9 cellular contexts compared by ENCODE assay signal in the genomic region with DNA sequence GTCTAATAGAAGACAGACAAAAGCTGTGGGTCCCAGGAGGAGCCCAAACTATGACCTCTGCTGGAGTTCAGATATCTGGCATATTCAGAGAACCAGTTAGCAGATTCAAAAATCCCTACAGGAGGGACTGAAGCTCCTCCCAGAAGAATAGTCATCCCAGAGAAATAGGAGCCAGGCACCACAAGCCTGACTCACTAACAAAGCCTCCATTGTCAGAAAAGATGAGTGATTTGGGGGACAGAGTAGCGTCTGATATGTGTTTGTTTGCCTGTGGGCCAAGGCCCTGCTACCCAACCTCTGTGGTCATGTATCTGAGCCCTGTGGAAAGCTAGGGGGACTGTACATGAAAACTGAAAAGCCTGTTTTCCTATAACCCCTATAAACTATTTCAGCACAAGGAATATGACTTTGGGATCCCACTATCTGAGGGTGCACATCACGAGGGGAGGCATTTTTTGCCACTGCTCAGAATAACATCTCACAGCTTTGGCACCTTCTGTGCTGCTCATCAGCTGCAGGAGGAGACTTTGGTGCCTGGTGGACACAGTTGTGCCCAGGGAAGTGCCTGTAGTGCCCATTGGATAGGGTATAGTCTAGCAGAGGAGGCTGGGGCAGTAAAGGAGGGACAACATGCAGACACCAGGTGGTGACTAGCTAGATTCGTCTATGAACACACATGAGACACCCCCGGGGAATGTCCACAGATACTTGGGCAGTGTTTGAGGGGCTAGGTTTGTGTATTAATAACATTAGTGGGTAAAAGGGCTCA. TPM values are rescaled to one million over a fixed set of nuclear protein-coding genes. Genes with fewer than 3 reads are reported as not detected.
DNase-seq lines count a peak whose midpoint lies in the region; ATAC-seq, FAIRE-seq and TF ChIP-seq lines count a peak whose summit lies in the region.
"Had no signal": no experiment of that assay in that cellular context is flagged by ENCODE, and none has a peak within 500 bp of the region (broad histone marks: within the 10 kb centered on the region; RNA-seq: fewer than 3 reads in every experiment).

No MANE protein-coding gene starts in this region.

- peaks cover 25% of the 10 kb centered on the region for H3K4me1 ChIP-seq in keratinocyte (ENCODE audit: control insufficient read depth, extremely low read depth, insufficient read depth, low read length)

- H3K4me3 ChIP-seq in cardiac fibroblast (replicated peaks in 1 of 2; ENCODE audit: low read depth in 2 of 2, low read length in 2 of 2) (no peak overlapping the region), keratinocyte (ENCODE audit: control insufficient read depth in 2 of 3, extremely low read depth in 1 of 3, insufficient read depth in 2 of 3, low read depth in 1 of 3, low read length in 3 of 3) (no peak overlapping the region)
- H3K4me3 ChIP-seq: K562 had no signal

- H3K9ac ChIP-seq in keratinocyte (ENCODE audit: control insufficient read depth, extremely low read depth, insufficient read depth, low read length): peak overlapping the region; percentile 8

- peak overlapping the region; percentile 58 for H3K4me2 ChIP-seq in keratinocyte (ENCODE audit: control insufficient read depth, extremely low read depth, insufficient read depth, low read depth, low read length)

- FAIRE-seq in keratinocyte (lab: Jason Lieb, UNC): peak; percentile 98
- FAIRE-seq: K562 had no signal

- peak; percentile 96 for DNase-seq in LHCN-M2 (ENCODE audit: low read depth)
- peak; percentile 76 to 86 for DNase-seq in cardiac fibroblast (ENCODE audit: low read depth in 2 of 2)
- DNase-seq in keratinocyte (ENCODE audit: low read depth, low spot score): peak; percentile 49
- no peak for DNase-seq in NCI-H446 (lab: John Stamatoyannopoulos, UW)
- DNase-seq in retina: no peak

- H3K27me3 ChIP-seq in keratinocyte (ENCODE audit: control insufficient read depth, extremely low read depth, insufficient read depth, low read length): no peaks in the 10 kb centered on the region

- peak overlapping the region; percentile 75 for H3K27ac ChIP-seq in keratinocyte (ENCODE audit: control insufficient read depth, insufficient read depth, low read length)
- H3K27ac ChIP-seq in temporal lobe (ENCODE audit: low read depth, low read length): peak overlapping the region; percentile 100

- ATAC-seq in GM21423 (IDR thresholded peaks at IDR 0.05; ENCODE audit: unreplicated experiment): no peak
- ATAC-seq in GM18517 (IDR thresholded peaks at IDR 0.05; ENCODE audit: unreplicated experiment): no peak
- ATAC-seq: K562 had no signal

- H3K9me3 ChIP-seq in keratinocyte (ENCODE audit: control insufficient read depth, low read depth, low read length): no peaks in the 10 kb centered on the region

- no peaks in the 10 kb centered on the region for H3K79me2 ChIP-seq in keratinocyte (ENCODE audit: control insufficient read depth, insufficient read depth, low read length)

- no peak overlapping the region for H2AFZ ChIP-seq in keratinocyte (ENCODE audit: control insufficient read depth, low read length)

- no peaks in the 10 kb centered on the region for H3K36me3 ChIP-seq in keratinocyte (ENCODE audit: control insufficient read depth in 2 of 2, extremely low read depth in 1 of 2, insufficient read depth in 2 of 2, low read length in 2 of 2)

- TF ChIP-seq CTCF in cardiac fibroblast (IDR thresholded peaks at IDR 0.05; ENCODE audit: low read depth, low read length): no peak
- TF ChIP-seq CTCF in keratinocyte (optimal IDR thresholded peaks at IDR 0.05 in 1 of 3, IDR thresholded peaks at IDR 0.05 in 1 of 3, conservative IDR thresholded peaks at IDR 0.05 in 1 of 3; ENCODE audit: extremely low read depth in 1 of 3, insufficient read depth in 2 of 3, low read length in 3 of 3): no peak

- dilution Hi-C loops in keratinocyte (cut with MboI; ENCODE audit: extremely low pct_ligation_motif_present, low sequenced_read_pairs): no loop called here

- no peaks in the 10 kb centered on the region for H4K20me1 ChIP-seq in keratinocyte (ENCODE audit: control insufficient read depth, extremely low read depth, insufficient read depth, low read length)

- H3K9me1 ChIP-seq in keratinocyte (ENCODE audit: control insufficient read depth, extremely low read depth, insufficient read depth, low read length): no peaks in the 10 kb centered on the region

RNA-seq across cellular contexts. Expression of a gene that starts 9.7 kb away (rescaled TPM):
- total RNA-seq in LHCN-M2 (2014; rRNA removed): 43.6 and 45.0 TPM in 2 replicates
- 71.7 TPM for polyA plus RNA-seq in LHCN-M2 (2012)
- 36.5 to 72.9 TPM (median 66.1 TPM) in 3 replicates for polyA plus RNA-seq in keratinocyte
- 17.7 TPM for polyA plus RNA-seq in keratinocyte (2011; ENCODE audit: low read depth)
- 49.2 and 50.8 TPM in 2 replicates for polyA plus RNA-seq in keratinocyte (2011; cell fraction: cytosol; rRNA removed)
- 25.6 and 28.6 TPM in 2 replicates for polyA plus RNA-seq in keratinocyte (2011; cell fraction: nucleus; rRNA removed)
- polyA plus RNA-seq in keratinocyte (2012; ENCODE audit: low replicate concordance): 19.8 and 46.5 TPM in 2 replicates
- 13.6 to 32.4 TPM (median 25.3 TPM) in 3 replicates for polyA minus RNA-seq in keratinocyte
- 23.6 TPM for polyA minus RNA-seq in keratinocyte (2011; cell fraction: cytosol; rRNA and poly(A)+ RNA removed)
- 7.1 TPM in 2 replicates for polyA minus RNA-seq in keratinocyte (2011; cell fraction: nucleus; rRNA and poly(A)+ RNA removed)
- 10.8 TPM for total RNA-seq in temporal lobe
- total RNA-seq: K562 had no signal
- polyA plus RNA-seq: K562 had no signal

RNA-seq across cellular contexts. Expression of a gene that starts 28.6 kb away (rescaled TPM):
- total RNA-seq in LHCN-M2 (2014; rRNA removed) (8.0 and 8.9 TPM in 2 replicates), temporal lobe (3.9 TPM)
- polyA plus RNA-seq in LHCN-M2 (2012): 1.3 TPM
- polyA plus RNA-seq in keratinocyte: 1.8 to 3.1 TPM (median 2.5 TPM) in 3 replicates
- 2.4 TPM for polyA plus RNA-seq in keratinocyte (2011; ENCODE audit: low read depth)
- polyA plus RNA-seq in keratinocyte (2011; cell fraction: cytosol; rRNA removed): 1.8 and 3.0 TPM in 2 replicates
- polyA plus RNA-seq in keratinocyte (2011; cell fraction: nucleus; rRNA removed): 1.5 and 1.7 TPM in 2 replicates
- 1.1 and 1.5 TPM in 2 replicates for polyA plus RNA-seq in keratinocyte (2012; ENCODE audit: low replicate concordance)
- polyA minus RNA-seq in keratinocyte: 0.16 to 1.2 TPM (median 0.69 TPM) in 3 replicates
- polyA minus RNA-seq in keratinocyte (2011; cell fraction: cytosol; rRNA and poly(A)+ RNA removed): 3.5 TPM
- polyA minus RNA-seq in keratinocyte (2011; cell fraction: nucleus; rRNA and poly(A)+ RNA removed): 0.84 and 0.85 TPM in 2 replicates

RNA-seq across cellular contexts. Expression of a gene that starts 29.0 kb away (rescaled TPM):
- total RNA-seq in LHCN-M2 (2014; rRNA removed): 4.9 and 7.2 TPM in 2 replicates
- polyA plus RNA-seq in LHCN-M2 (2012): 2.1 TPM
- 7.1 to 9.9 TPM (median 7.9 TPM) in 3 replicates for polyA plus RNA-seq in keratinocyte
- polyA plus RNA-seq in keratinocyte (2011; ENCODE audit: low read depth): 3.8 TPM
- 6.1 and 10.4 TPM in 2 replicates for polyA plus RNA-seq in keratinocyte (2011; cell fraction: cytosol; rRNA removed)
- 8.5 and 10.8 TPM in 2 replicates for polyA plus RNA-seq in keratinocyte (2011; cell fraction: nucleus; rRNA removed)
- 5.2 and 9.2 TPM in 2 replicates for polyA plus RNA-seq in keratinocyte (2012; ENCODE audit: low replicate concordance)
- 4.5 to 11.1 TPM (median 8.0 TPM) in 3 replicates for polyA minus RNA-seq in keratinocyte
- 5.0 TPM for polyA minus RNA-seq in keratinocyte (2011; cell fraction: cytosol; rRNA and poly(A)+ RNA removed)
- polyA minus RNA-seq in keratinocyte (2011; cell fraction: nucleus; rRNA and poly(A)+ RNA removed): 7.0 and 18.8 TPM in 2 replicates
- 95.6 TPM for total RNA-seq in temporal lobe
- total RNA-seq: K562 had no signal

Comparison
In these comparisons a context has a peak if more than half of its experiments do, and no peak if none do; other contexts are left out.
1. DNase-seq: peak in LHCN-M2 (single experiment), cardiac fibroblast (2 of 2) and keratinocyte (single experiment); none in NCI-H446 (0 of 2) and retina (single experiment).
2. RNA of a gene that starts 29.0 kb away (total RNA-seq): 95.6 TPM in temporal lobe (single experiment); 4.9 to 7.2 TPM in LHCN-M2; every median in the first group is over 10 times any median in the second.